Comparison of ENCODE assay signal across 23 cellular contexts in genomic region chr13:21539687-21540086, GRCh38.
"Had no signal": no experiment of that assay in that cellular context is flagged by ENCODE, and none has a peak within 500 bp of the region (broad histone marks: within the 10 kb centered on the region; RNA-seq: fewer than 3 reads in every experiment).

No MANE protein-coding gene starts in this region.

- H2AFZ ChIP-seq: hepatocyte had no signal

- H3K9me3 ChIP-seq: gastroesophageal sphincter, heart left ventricle, ovary, right lobe of liver, suprapubic skin, transverse colon, upper lobe of right lung, uterus had no signal

- H3K36me3 ChIP-seq: ovary, right lobe of liver, uterus had no signal

- H3K27ac Mint-ChIP-seq: memory B cell; stimulated activated naive B cell treated with anti-CD40 and anti-IgM and Interleukin-4, amounts not matched to agents 10 μg/mL and 1 μg/mL and 100 μg/mL, for 72 hours; stimulated activated naive CD8-positive, alpha-beta T cell treated with anti-CD3 and anti-CD28 coated beads, Interleukin-15, Interleukin-2, amounts not matched to agents 100 ng/mL and 50 ng/mL, for 24 hours had no signal

- H3K4me3 Mint-ChIP-seq: memory B cell; natural killer cell; stimulated activated naive B cell treated with anti-CD40 and anti-IgM and Interleukin-4, amounts not matched to agents 10 μg/mL and 1 μg/mL and 100 μg/mL, for 72 hours; stimulated activated naive CD8-positive, alpha-beta T cell treated with anti-CD3 and anti-CD28 coated beads, Interleukin-15, Interleukin-2, amounts not matched to agents 100 ng/mL and 50 ng/mL, for 24 hours had no signal

- H3K27ac ChIP-seq: dorsolateral prefrontal cortex, epithelial cell of prostate, gastroesophageal sphincter, hepatocyte, ovary, right lobe of liver, suprapubic skin, transverse colon, upper lobe of right lung, uterus had no signal

- H3K4me1 ChIP-seq: suprapubic skin had no signal

- ATAC-seq: esophagus mucosa; gastroesophageal sphincter; heart left ventricle; natural killer cell; right lobe of liver; stimulated activated naive B cell treated with anti-CD40 and anti-IgM and Interleukin-4, amounts not matched to agents 10 μg/mL and 1 μg/mL and 100 μg/mL, for 72 hours; upper lobe of right lung had no signal

- DNase-seq: cerebellar nuclear complex; dorsolateral prefrontal cortex; effector CD4-positive, alpha-beta T cell; foreskin fibroblast; heart left ventricle; natural killer cell; occipital lobe; ovary; retina; right lobe of liver; stimulated activated CD4-positive, alpha-beta T cell treated with anti-CD3 and anti-CD28 coated beads, Interleukin-4, amount 100 ng/mL, for 4 hours; stimulated activated naive B cell treated with anti-CD40 and anti-IgM and Interleukin-4, amounts not matched to agents 10 μg/mL and 1 μg/mL and 100 μg/mL, for 72 hours; transverse colon; upper lobe of right lung; uterus had no signal

- H3K4me3 ChIP-seq: dorsolateral prefrontal cortex, gastroesophageal sphincter, heart left ventricle, hepatocyte, lung, ovary, right lobe of liver, suprapubic skin, transverse colon, upper lobe of right lung, uterus had no signal

- H3K27me3 ChIP-seq: dorsolateral prefrontal cortex, gastroesophageal sphincter, heart left ventricle, hepatocyte, ovary, right lobe of liver, suprapubic skin, transverse colon, upper lobe of right lung, uterus had no signal

- H3K4me2 ChIP-seq: hepatocyte had no signal

- H3K27me3 Mint-ChIP-seq: memory B cell; stimulated activated naive B cell treated with anti-CD40 and anti-IgM and Interleukin-4, amounts not matched to agents 10 μg/mL and 1 μg/mL and 100 μg/mL, for 72 hours; stimulated activated naive CD8-positive, alpha-beta T cell treated with anti-CD3 and anti-CD28 coated beads, Interleukin-15, Interleukin-2, amounts not matched to agents 100 ng/mL and 50 ng/mL, for 24 hours had no signal
